In genomic region chr3:165642761-165643432, GRCh38 we compare ENCODE assay signal across 8 cellular contexts.
DNase-seq lines count a peak whose midpoint lies in the region; ATAC-seq lines count a peak whose summit lies in the region.

No MANE protein-coding gene starts in this region.

- peak; percentile 82 for DNase-seq in AG20443 (ENCODE audit: low spot score)
- peak; percentile 52 for DNase-seq in NCI-H1105 (lab: John Stamatoyannopoulos, UW)
- DNase-seq in T47D (ENCODE audit: low read depth in 1 of 2, low spot score in 1 of 2), result peak; percentile 34 to 72
- DNase-seq in lung microvascular endothelial cell (ENCODE audit: low read depth in 2 of 2), result peak; percentile 83 to 96
- DNase-seq in NCI-H524 treated with DMSO at 0.1 percent for 48 hours (lab: John Stamatoyannopoulos, UW), result no peak
- DNase-seq in activated CD8-positive, alpha-beta memory T cell treated with anti-CD3 and anti-CD28 coated beads for 24 hours, result no peak

- ATAC-seq in HG02642 (IDR thresholded peaks at IDR 0.05; ENCODE audit: poor library complexity, unreplicated experiment), result no peak
- no peak for ATAC-seq in GM18909 (IDR thresholded peaks at IDR 0.05; ENCODE audit: poor library complexity, unreplicated experiment)

- in situ Hi-C loops in T47D (cut with HindIII; ENCODE audit: low pct_unique_long_range_greater_than_20kb, low sequenced_read_pairs), result no loop called here

Comparison
In these comparisons a context has a peak if more than half of its experiments do, and no peak if none do; other contexts are left out.
1. DNase-seq: peak in AG20443 (single experiment), NCI-H1105 (single experiment), T47D (2 of 2) and lung microvascular endothelial cell (2 of 2); none in NCI-H524 treated with DMSO at 0.1 percent for 48 hours (single experiment) and activated CD8-positive, alpha-beta memory T cell treated with anti-CD3 and anti-CD28 coated beads for 24 hours (single experiment).